In genomic region chr11:2137202-2138071, GRCh38 we compare ENCODE assay signal across 1 cellular context.
A peak's percentile ranks its signal among the peaks of the same experiment; 100 is the strongest.
TF ChIP-seq lines count a peak whose summit lies in the region.

No MANE protein-coding gene starts in this region.

TF ChIP-seq in HEK293, 187 proteins besides CTCF, POLR2A, EP300 and RAD21 (continued from another document and continues in another):
- TF ChIP-seq ZNF571 (tag by site-specific recombination; IDR thresholded peaks at IDR 0.05), result no peak
- TF ChIP-seq ZNF561 (tag by site-specific recombination; IDR thresholded peaks at IDR 0.05; ENCODE audit: borderline replicate concordance), result no peak
- no peak for TF ChIP-seq ZNF155 (tag by site-specific recombination; IDR thresholded peaks at IDR 0.05)
- TF ChIP-seq ZNF211 (tag by site-specific recombination; IDR thresholded peaks at IDR 0.05; ENCODE audit: low read depth), result no peak
- TF ChIP-seq TRIM28 (IDR thresholded peaks at IDR 0.05; ENCODE audit: borderline replicate concordance, low read length), result no peak
- TF ChIP-seq ZNF274 (IDR thresholded peaks at IDR 0.05; ENCODE audit: low read length), result no peak
- no peak for TF ChIP-seq ZNF274 (tag by site-specific recombination; IDR thresholded peaks at IDR 0.05; ENCODE audit: borderline replicate concordance)
- TF ChIP-seq, protein P1, sequence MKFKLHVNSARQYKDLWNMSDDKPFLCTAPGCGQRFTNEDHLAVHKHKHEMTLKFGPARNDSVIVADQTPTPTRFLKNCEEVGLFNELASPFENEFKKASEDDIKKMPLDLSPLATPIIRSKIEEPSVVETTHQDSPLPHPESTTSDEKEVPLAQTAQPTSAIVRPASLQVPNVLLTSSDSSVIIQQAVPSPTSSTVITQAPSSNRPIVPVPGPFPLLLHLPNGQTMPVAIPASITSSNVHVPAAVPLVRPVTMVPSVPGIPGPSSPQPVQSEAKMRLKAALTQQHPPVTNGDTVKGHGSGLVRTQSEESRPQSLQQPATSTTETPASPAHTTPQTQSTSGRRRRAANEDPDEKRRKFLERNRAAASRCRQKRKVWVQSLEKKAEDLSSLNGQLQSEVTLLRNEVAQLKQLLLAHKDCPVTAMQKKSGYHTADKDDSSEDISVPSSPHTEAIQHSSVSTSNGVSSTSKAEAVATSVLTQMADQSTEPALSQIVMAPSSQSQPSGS (tag by site-specific recombination; IDR thresholded peaks at IDR 0.05; ENCODE audit: low read depth), result no peak
- TF ChIP-seq ZNF843 (tag by site-specific recombination; IDR thresholded peaks at IDR 0.05), result no peak
- peak; percentile 43 for TF ChIP-seq ZNF341 (tag by site-specific recombination; IDR thresholded peaks at IDR 0.05; ENCODE audit: low read depth)
- TF ChIP-seq ZNF776 (tag by site-specific recombination; IDR thresholded peaks at IDR 0.05; ENCODE audit: borderline replicate concordance), result no peak
- TF ChIP-seq, protein P2, sequence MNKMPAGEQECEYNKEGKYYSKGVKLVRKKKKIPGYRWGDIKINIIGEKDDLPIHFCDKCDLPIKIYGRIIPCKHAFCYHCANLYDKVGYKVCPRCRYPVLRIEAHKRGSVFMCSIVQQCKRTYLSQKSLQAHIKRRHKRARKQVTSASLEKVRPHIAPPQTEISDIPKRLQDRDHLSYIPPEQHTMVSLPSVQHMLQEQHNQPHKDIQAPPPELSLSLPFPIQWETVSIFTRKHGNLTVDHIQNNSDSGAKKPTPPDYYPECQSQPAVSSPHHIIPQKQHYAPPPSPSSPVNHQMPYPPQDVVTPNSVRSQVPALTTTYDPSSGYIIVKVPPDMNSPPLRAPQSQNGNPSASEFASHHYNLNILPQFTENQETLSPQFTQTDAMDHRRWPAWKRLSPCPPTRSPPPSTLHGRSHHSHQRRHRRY (tag by site-specific recombination; IDR thresholded peaks at IDR 0.05), result no peak
- peak; percentile 42 for TF ChIP-seq KLF1 (tag by site-specific recombination; IDR thresholded peaks at IDR 0.05)
- no peak for TF ChIP-seq BCL11B (tag by site-specific recombination; IDR thresholded peaks at IDR 0.05; ENCODE audit: low read depth)
- TF ChIP-seq ZNF324 (tag by site-specific recombination; IDR thresholded peaks at IDR 0.05), result no peak
- no peak for TF ChIP-seq ZNF600 (tag by site-specific recombination; IDR thresholded peaks at IDR 0.05)
- TF ChIP-seq KLF16 (tag by site-specific recombination; IDR thresholded peaks at IDR 0.05), result no peak
- no peak for TF ChIP-seq ZNF37A (tag by site-specific recombination; IDR thresholded peaks at IDR 0.05)
- TF ChIP-seq ZNF629 (tag by site-specific recombination; IDR thresholded peaks at IDR 0.05), result 0 out of 2 replicates have a peak, but pooled peaks have one; percentile 18
- TF ChIP-seq SP2 (tag by site-specific recombination; IDR thresholded peaks at IDR 0.05), result peak; percentile 39
- TF ChIP-seq SCRT2 (tag by site-specific recombination; IDR thresholded peaks at IDR 0.05), result no peak
- TF ChIP-seq ZNF658 (tag by site-specific recombination; IDR thresholded peaks at IDR 0.05), result no peak
- TF ChIP-seq ZNF174 (tag by site-specific recombination; IDR thresholded peaks at IDR 0.05), result no peak
- TF ChIP-seq ZNF280D (tag by site-specific recombination; IDR thresholded peaks at IDR 0.05), result no peak
- TF ChIP-seq KLF9 (tag by site-specific recombination; IDR thresholded peaks at IDR 0.05; ENCODE audit: low read depth), result peak; percentile 34; the same call in 1 of the 2 replicates
- TF ChIP-seq, protein P3, sequence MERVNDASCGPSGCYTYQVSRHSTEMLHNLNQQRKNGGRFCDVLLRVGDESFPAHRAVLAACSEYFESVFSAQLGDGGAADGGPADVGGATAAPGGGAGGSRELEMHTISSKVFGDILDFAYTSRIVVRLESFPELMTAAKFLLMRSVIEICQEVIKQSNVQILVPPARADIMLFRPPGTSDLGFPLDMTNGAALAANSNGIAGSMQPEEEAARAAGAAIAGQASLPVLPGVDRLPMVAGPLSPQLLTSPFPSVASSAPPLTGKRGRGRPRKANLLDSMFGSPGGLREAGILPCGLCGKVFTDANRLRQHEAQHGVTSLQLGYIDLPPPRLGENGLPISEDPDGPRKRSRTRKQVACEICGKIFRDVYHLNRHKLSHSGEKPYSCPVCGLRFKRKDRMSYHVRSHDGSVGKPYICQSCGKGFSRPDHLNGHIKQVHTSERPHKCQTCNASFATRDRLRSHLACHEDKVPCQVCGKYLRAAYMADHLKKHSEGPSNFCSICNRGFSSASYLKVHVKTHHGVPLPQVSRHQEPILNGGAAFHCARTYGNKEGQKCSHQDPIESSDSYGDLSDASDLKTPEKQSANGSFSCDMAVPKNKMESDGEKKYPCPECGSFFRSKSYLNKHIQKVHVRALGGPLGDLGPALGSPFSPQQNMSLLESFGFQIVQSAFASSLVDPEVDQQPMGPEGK (tag by site-specific recombination; IDR thresholded peaks at IDR 0.05), result peak; percentile 69; the same call in 1 of the 2 replicates
- no peak for TF ChIP-seq ZNF558 (tag by site-specific recombination; IDR thresholded peaks at IDR 0.05)
- TF ChIP-seq, protein P4, sequence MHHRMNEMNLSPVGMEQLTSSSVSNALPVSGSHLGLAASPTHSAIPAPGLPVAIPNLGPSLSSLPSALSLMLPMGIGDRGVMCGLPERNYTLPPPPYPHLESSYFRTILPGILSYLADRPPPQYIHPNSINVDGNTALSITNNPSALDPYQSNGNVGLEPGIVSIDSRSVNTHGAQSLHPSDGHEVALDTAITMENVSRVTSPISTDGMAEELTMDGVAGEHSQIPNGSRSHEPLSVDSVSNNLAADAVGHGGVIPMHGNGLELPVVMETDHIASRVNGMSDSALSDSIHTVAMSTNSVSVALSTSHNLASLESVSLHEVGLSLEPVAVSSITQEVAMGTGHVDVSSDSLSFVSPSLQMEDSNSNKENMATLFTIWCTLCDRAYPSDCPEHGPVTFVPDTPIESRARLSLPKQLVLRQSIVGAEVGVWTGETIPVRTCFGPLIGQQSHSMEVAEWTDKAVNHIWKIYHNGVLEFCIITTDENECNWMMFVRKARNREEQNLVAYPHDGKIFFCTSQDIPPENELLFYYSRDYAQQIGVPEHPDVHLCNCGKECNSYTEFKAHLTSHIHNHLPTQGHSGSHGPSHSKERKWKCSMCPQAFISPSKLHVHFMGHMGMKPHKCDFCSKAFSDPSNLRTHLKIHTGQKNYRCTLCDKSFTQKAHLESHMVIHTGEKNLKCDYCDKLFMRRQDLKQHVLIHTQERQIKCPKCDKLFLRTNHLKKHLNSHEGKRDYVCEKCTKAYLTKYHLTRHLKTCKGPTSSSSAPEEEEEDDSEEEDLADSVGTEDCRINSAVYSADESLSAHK (tag by site-specific recombination; IDR thresholded peaks at IDR 0.05), result no peak
- TF ChIP-seq HOXC10 (CRISPR knock-in tag; IDR thresholded peaks at IDR 0.05), result no peak
- TF ChIP-seq ZNF544 (tag by site-specific recombination; IDR thresholded peaks at IDR 0.05), result no peak
- no peak for TF ChIP-seq ZNF140 (tag by site-specific recombination; IDR thresholded peaks at IDR 0.05)
- no peak for TF ChIP-seq ZNF514 (tag by site-specific recombination; IDR thresholded peaks at IDR 0.05)
- no peak for TF ChIP-seq ZNF146 (tag by site-specific recombination; IDR thresholded peaks at IDR 0.05)
- TF ChIP-seq FEZF1 (tag by site-specific recombination; IDR thresholded peaks at IDR 0.05), result no peak
- 0 out of 2 replicates have a peak, but pooled peaks have one; percentile 33 for TF ChIP-seq ZNF777 (tag by site-specific recombination; IDR thresholded peaks at IDR 0.05; ENCODE audit: borderline replicate concordance)
- TF ChIP-seq ZNF10 (tag by site-specific recombination; IDR thresholded peaks at IDR 0.05), result no peak
- no peak for TF ChIP-seq ZNF791 (tag by site-specific recombination; IDR thresholded peaks at IDR 0.05)
- TF ChIP-seq ZNF596 (tag by site-specific recombination; IDR thresholded peaks at IDR 0.05), result no peak
- no peak for TF ChIP-seq ZSCAN18 (tag by site-specific recombination; IDR thresholded peaks at IDR 0.05)
- no peak for TF ChIP-seq ZNF747 (tag by site-specific recombination; IDR thresholded peaks at IDR 0.05)
- TF ChIP-seq ZNF362 (tag by site-specific recombination; IDR thresholded peaks at IDR 0.05), result no peak
- TF ChIP-seq ZNF2 (tag by site-specific recombination; IDR thresholded peaks at IDR 0.05), result no peak
- peak; percentile 25 for TF ChIP-seq ZNF335 (tag by site-specific recombination; conservative IDR thresholded peaks at IDR 0.05)
- no peak for TF ChIP-seq ZSCAN23 (tag by site-specific recombination; IDR thresholded peaks at IDR 0.05)
- TF ChIP-seq ZNF423 (tag by site-specific recombination; IDR thresholded peaks at IDR 0.05), result no peak
- TF ChIP-seq ZNF266 (tag by site-specific recombination; IDR thresholded peaks at IDR 0.05; ENCODE audit: low read depth), result no peak
- TF ChIP-seq HOXA7 (CRISPR knock-in tag; IDR thresholded peaks at IDR 0.05; ENCODE audit: borderline replicate concordance), result no peak
- TF ChIP-seq ZNF112 (tag by site-specific recombination; IDR thresholded peaks at IDR 0.05), result no peak
- TF ChIP-seq ZNF560 (tag by site-specific recombination; IDR thresholded peaks at IDR 0.05; ENCODE audit: borderline replicate concordance), result no peak
- 0 out of 2 replicates have a peak, but pooled peaks have one; percentile 19 for TF ChIP-seq SP7 (tag by site-specific recombination; IDR thresholded peaks at IDR 0.05)
- no peak for TF ChIP-seq ZSCAN16 (tag by site-specific recombination; IDR thresholded peaks at IDR 0.05)
- TF ChIP-seq PRDM10 (tag by site-specific recombination; IDR thresholded peaks at IDR 0.05), result peak; percentile 83
- no peak for TF ChIP-seq ZNF580 (tag by site-specific recombination; IDR thresholded peaks at IDR 0.05)
- TF ChIP-seq ZNF169 (tag by site-specific recombination; IDR thresholded peaks at IDR 0.05), result no peak
- no peak for TF ChIP-seq ZNF549 (tag by site-specific recombination; IDR thresholded peaks at IDR 0.05)
- no peak for TF ChIP-seq ZNF621 (tag by site-specific recombination; IDR thresholded peaks at IDR 0.05)
